Comparison of ENCODE assay signal across 31 cellular contexts in genomic region chr6:25685896-25686295, GRCh38. TPM values are rescaled to one million over a fixed set of nuclear protein-coding genes. Genes with fewer than 3 reads are reported as not detected.
"Had no signal": no experiment of that assay in that cellular context is flagged by ENCODE, and none has a peak within 500 bp of the region (broad histone marks: within the 10 kb centered on the region; RNA-seq: fewer than 3 reads in every experiment).

No MANE protein-coding gene starts in this region.

- H3K4me3 ChIP-seq: MG63 had no signal

- H3K36me3 ChIP-seq: MG63 had no signal

- DNase-seq: Karpas-422, Kasumi-1, MG63, MM.1S, MV-4-11, NCI-H1048, NCI-H1092, NCI-H1092 treated with DMSO at 0.1 percent for 48 hours, NCI-H1417 treated with DMSO at 0.1 percent for 48 hours, NCI-H1436, NCI-H1436 treated with DMSO at 0.1 percent for 48 hours, NCI-H146, NCI-H1694, NCI-H1694 treated with DMSO at 0.1 percent for 48 hours, NCI-H187, NCI-H187 treated with DMSO at 0.1 percent for 48 hours, NCI-H1930, NCI-H2029, NCI-H2029 treated with DMSO at 0.1 percent for 48 hours, NCI-H2081, NCI-H2081 treated with DMSO at 0.1 percent for 48 hours, NCI-H2107, NCI-H2171, NCI-H2227 treated with DMSO at 0.1 percent for 48 hours, NCI-H226, NCI-H345, NCI-H510A, NCI-H510A treated with DMSO at 0.1 percent for 48 hours had no signal

- H3K9me3 ChIP-seq: MG63 had no signal

- H3K27me3 ChIP-seq: MG63 had no signal

RNA-seq across cellular contexts. Expression of gene SCGN, which starts 33.9 kb away (rescaled TPM):
- total RNA-seq: M059J, MCF 10A, NCI-H460 had no signal
